1 cellular context compared by ENCODE assay signal in genomic region chr11:96389604-96390402, GRCh38.
TF ChIP-seq lines count a peak whose summit lies in the region.

Gene CCDC82 (minus strand): TSS chr11:96389912. CDS start chr11:96384747, 5,165 bp downstream.
Gene JRKL (plus strand): TSS chr11:96390013. CDS start chr11:96390650, 637 bp downstream.

TF ChIP-seq in HepG2, 621 proteins besides CTCF, POLR2A, EP300 and RAD21 (continued from another document and continues in another):
- TF ChIP-seq MLXIP (CRISPR knock-in tag; IDR thresholded peaks at IDR 0.05; ENCODE audit: borderline replicate concordance) (0 out of 2 replicates have a peak, but pooled peaks have one; percentile 56), ZNF414 (CRISPR knock-in tag; IDR thresholded peaks at IDR 0.05) (peak; percentile 88; the same call in 1 of the 2 replicates), E2F2 (CRISPR knock-in tag; IDR thresholded peaks at IDR 0.05; ENCODE audit: borderline replicate concordance) (0 out of 2 replicates have a peak, but pooled peaks have one; percentile 46), ZSCAN20 (CRISPR knock-in tag; IDR thresholded peaks at IDR 0.05; ENCODE audit: borderline replicate concordance) (peak; percentile 19; the same call in 1 of the 2 replicates), PHF21A (CRISPR knock-in tag; IDR thresholded peaks at IDR 0.05) (peak; percentile 64), ZNF143 (CRISPR knock-in tag; IDR thresholded peaks at IDR 0.05) (0 out of 2 replicates have a peak, but pooled peaks have one; percentile 13), RORA (CRISPR knock-in tag; IDR thresholded peaks at IDR 0.05) (no peak), RFX5 (IDR thresholded peaks at IDR 0.05; ENCODE audit: low read depth, low read length) (0 out of 2 replicates have a peak, but pooled peaks have one; percentile 43), KDM1A (CRISPR knock-in tag; IDR thresholded peaks at IDR 0.05) (no peak), ZNF557 (CRISPR knock-in tag; IDR thresholded peaks at IDR 0.05) (0 out of 2 replicates have a peak, but pooled peaks have one; percentile 29), CEBPG (CRISPR knock-in tag; IDR thresholded peaks at IDR 0.05) (peak; percentile 26; the same call in 1 of the 2 replicates), FIP1L1 (IDR thresholded peaks at IDR 0.05; ENCODE audit: borderline replicate concordance, insufficient read depth, low read depth, low read length) (no peak), RBM39 (IDR thresholded peaks at IDR 0.05; ENCODE audit: low read depth, low read length, poor library complexity, severe bottlenecking) (peak; percentile 78), U2AF1 (optimal IDR thresholded peaks at IDR 0.05; ENCODE audit: low read depth, low read length) (no peak), HIVEP1 (CRISPR knock-in tag; IDR thresholded peaks at IDR 0.05) (peak; percentile 68; the same call in 1 of the 2 replicates), SP1 (IDR thresholded peaks at IDR 0.05) (no peak), SP1 (CRISPR knock-in tag; IDR thresholded peaks at IDR 0.05) (peak; percentile 89), ZNF83 (CRISPR knock-in tag; IDR thresholded peaks at IDR 0.05; ENCODE audit: borderline replicate concordance) (no peak), ZSCAN25 (CRISPR knock-in tag; IDR thresholded peaks at IDR 0.05) (0 out of 2 replicates have a peak, but pooled peaks have one; percentile 64), SUZ12 (IDR thresholded peaks at IDR 0.05; ENCODE audit: low read depth, low read length) (no peak), ZSCAN31 (CRISPR knock-in tag; IDR thresholded peaks at IDR 0.05; ENCODE audit: low read depth) (peak; percentile 48; the same call in 1 of the 2 replicates), NCOA2 (CRISPR knock-in tag; IDR thresholded peaks at IDR 0.05) (peak; percentile 20; the same call in 1 of the 2 replicates), ZNF552 (CRISPR knock-in tag; IDR thresholded peaks at IDR 0.05; ENCODE audit: borderline replicate concordance) (peak; percentile 49; the same call in 1 of the 2 replicates), ZNF816 (CRISPR knock-in tag; IDR thresholded peaks at IDR 0.05; ENCODE audit: borderline replicate concordance) (peak; percentile 98), KDM4B (CRISPR knock-in tag; IDR thresholded peaks at IDR 0.05) (peak; percentile 79; the same call in 1 of the 2 replicates), ARHGAP35 (CRISPR knock-in tag; IDR thresholded peaks at IDR 0.05; ENCODE audit: borderline replicate concordance) (no peak), ZNF770 (CRISPR knock-in tag; IDR thresholded peaks at IDR 0.05) (peak; percentile 26; the same call in 1 of the 2 replicates), SNAPC4 (CRISPR knock-in tag; IDR thresholded peaks at IDR 0.05) (peak; percentile 56; the same call in 1 of the 2 replicates), HDAC6 (IDR thresholded peaks at IDR 0.05; ENCODE audit: low read depth, low read length) (no peak), DRAP1 (CRISPR knock-in tag; IDR thresholded peaks at IDR 0.05) (peak; percentile 87), ZNF709 (CRISPR knock-in tag; IDR thresholded peaks at IDR 0.05) (0 out of 2 replicates have a peak, but pooled peaks have one; percentile 57)
- TF ChIP-seq, protein P1, sequence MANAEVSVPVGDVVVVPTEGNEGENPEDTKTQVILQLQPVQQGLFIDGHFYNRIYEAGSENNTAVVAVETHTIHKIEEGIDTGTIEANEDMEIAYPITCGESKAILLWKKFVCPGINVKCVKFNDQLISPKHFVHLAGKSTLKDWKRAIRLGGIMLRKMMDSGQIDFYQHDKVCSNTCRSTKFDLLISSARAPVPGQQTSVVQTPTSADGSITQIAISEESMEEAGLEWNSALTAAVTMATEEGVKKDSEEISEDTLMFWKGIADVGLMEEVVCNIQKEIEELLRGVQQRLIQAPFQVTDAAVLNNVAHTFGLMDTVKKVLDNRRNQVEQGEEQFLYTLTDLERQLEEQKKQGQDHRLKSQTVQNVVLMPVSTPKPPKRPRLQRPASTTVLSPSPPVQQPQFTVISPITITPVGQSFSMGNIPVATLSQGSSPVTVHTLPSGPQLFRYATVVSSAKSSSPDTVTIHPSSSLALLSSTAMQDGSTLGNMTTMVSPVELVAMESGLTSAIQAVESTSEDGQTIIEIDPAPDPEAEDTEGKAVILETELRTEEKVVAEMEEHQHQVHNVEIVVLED (CRISPR knock-in tag; IDR thresholded peaks at IDR 0.05; ENCODE audit: borderline replicate concordance), result peak; percentile 65; the same call in 1 of the 2 replicates
- TF ChIP-seq, protein P2, sequence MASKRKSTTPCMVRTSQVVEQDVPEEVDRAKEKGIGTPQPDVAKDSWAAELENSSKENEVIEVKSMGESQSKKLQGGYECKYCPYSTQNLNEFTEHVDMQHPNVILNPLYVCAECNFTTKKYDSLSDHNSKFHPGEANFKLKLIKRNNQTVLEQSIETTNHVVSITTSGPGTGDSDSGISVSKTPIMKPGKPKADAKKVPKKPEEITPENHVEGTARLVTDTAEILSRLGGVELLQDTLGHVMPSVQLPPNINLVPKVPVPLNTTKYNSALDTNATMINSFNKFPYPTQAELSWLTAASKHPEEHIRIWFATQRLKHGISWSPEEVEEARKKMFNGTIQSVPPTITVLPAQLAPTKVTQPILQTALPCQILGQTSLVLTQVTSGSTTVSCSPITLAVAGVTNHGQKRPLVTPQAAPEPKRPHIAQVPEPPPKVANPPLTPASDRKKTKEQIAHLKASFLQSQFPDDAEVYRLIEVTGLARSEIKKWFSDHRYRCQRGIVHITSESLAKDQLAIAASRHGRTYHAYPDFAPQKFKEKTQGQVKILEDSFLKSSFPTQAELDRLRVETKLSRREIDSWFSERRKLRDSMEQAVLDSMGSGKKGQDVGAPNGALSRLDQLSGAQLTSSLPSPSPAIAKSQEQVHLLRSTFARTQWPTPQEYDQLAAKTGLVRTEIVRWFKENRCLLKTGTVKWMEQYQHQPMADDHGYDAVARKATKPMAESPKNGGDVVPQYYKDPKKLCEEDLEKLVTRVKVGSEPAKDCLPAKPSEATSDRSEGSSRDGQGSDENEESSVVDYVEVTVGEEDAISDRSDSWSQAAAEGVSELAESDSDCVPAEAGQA (IDR thresholded peaks at IDR 0.05; ENCODE audit: low read depth), result no peak
- TF ChIP-seq, protein P2 (CRISPR knock-in tag; IDR thresholded peaks at IDR 0.05; ENCODE audit: borderline replicate concordance), result 0 out of 2 replicates have a peak, but pooled peaks have one; percentile 11
- TF ChIP-seq, protein P3, sequence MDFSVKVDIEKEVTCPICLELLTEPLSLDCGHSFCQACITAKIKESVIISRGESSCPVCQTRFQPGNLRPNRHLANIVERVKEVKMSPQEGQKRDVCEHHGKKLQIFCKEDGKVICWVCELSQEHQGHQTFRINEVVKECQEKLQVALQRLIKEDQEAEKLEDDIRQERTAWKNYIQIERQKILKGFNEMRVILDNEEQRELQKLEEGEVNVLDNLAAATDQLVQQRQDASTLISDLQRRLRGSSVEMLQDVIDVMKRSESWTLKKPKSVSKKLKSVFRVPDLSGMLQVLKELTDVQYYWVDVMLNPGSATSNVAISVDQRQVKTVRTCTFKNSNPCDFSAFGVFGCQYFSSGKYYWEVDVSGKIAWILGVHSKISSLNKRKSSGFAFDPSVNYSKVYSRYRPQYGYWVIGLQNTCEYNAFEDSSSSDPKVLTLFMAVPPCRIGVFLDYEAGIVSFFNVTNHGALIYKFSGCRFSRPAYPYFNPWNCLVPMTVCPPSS (IDR thresholded peaks at IDR 0.05), result no peak
